21 cellular contexts compared by ENCODE assay signal in genomic region chr14:67168110-67168441, GRCh38. TPM values are rescaled to one million over a fixed set of nuclear protein-coding genes. Genes with fewer than 3 reads are reported as not detected.
"Had no signal": no experiment of that assay in that cellular context is flagged by ENCODE, and none has a peak within 500 bp of the region (broad histone marks: within the 10 kb centered on the region; RNA-seq: fewer than 3 reads in every experiment).

No MANE protein-coding gene starts in this region.

- H3K27me3 Mint-ChIP-seq: activated CD4-positive, alpha-beta T cell treated with anti-CD3 and anti-CD28 coated beads, Interleukin-2, amount 10 ng/mL, durations not matched to agents 24 days and 14 days; central memory CD8-positive, alpha-beta T cell; T-helper 17 cell had no signal

- ATAC-seq: activated naive CD4-positive, alpha-beta T cell treated with anti-CD3 and anti-CD28 coated beads, Interleukin-2, amount 50 U/mL, for 72 hours; activated T-cell treated with anti-CD3 and anti-CD28 coated beads, Interleukin-2, amount 50 U/mL, for 72 hours; body of pancreas; left lobe of liver; T-helper 17 cell had no signal

- H2AFZ ChIP-seq: hepatocyte had no signal

- H3K4me1 ChIP-seq: body of pancreas, esophagus muscularis mucosa, right atrium auricular region, stomach, testis had no signal

- H3K4me3 Mint-ChIP-seq: activated CD4-positive, alpha-beta T cell treated with anti-CD3 and anti-CD28 coated beads, Interleukin-2, amount 10 ng/mL, durations not matched to agents 24 days and 14 days; activated T-cell treated with anti-CD3 and anti-CD28 coated beads, Interleukin-2, amount 50 U/mL, for 72 hours; central memory CD8-positive, alpha-beta T cell; nephron; T-helper 17 cell had no signal

- H3K9me3 ChIP-seq: body of pancreas, testis had no signal

- H3K4me3 ChIP-seq: body of pancreas, coronary artery, esophagus muscularis mucosa, hepatocyte, right atrium auricular region, stomach, testis had no signal

- H3K79me2 ChIP-seq: hepatocyte had no signal

- H3K4me1 Mint-ChIP-seq: central memory CD8-positive, alpha-beta T cell; nephron; T-helper 17 cell had no signal

- H3K27me3 ChIP-seq: body of pancreas, esophagus muscularis mucosa, hepatocyte, right atrium auricular region, stomach, testis had no signal

- DNase-seq: activated CD4-positive, alpha-beta T cell treated with anti-CD3 and anti-CD28 coated beads, Interleukin-2, amount 10 ng/mL, durations not matched to agents 24 days and 14 days; activated CD4-positive, CD25-positive, alpha-beta regulatory T cell; activated CD8-positive, alpha-beta memory T cell treated with anti-CD3 and anti-CD28 coated beads, Interleukin-2, amount 50 U/mL, for 48 hours; activated gamma-delta T cell; activated T-cell treated with anti-CD3 and anti-CD28 coated beads, Interleukin-2, amount 50 U/mL, for 72 hours; body of pancreas; islet precursor cell; mammary epithelial cell; nucleus accumbens; posterior cingulate gyrus; stomach; T-helper 17 cell; testis had no signal

- H3K27ac ChIP-seq: body of pancreas, coronary artery, esophagus muscularis mucosa, hepatocyte, right atrium auricular region, stomach, testis had no signal

- H3K27ac Mint-ChIP-seq: activated CD4-positive, alpha-beta T cell treated with anti-CD3 and anti-CD28 coated beads, Interleukin-2, amount 10 ng/mL, durations not matched to agents 24 days and 14 days; activated naive CD4-positive, alpha-beta T cell treated with anti-CD3 and anti-CD28 coated beads, Interleukin-2, amount 50 U/mL, for 72 hours; activated T-cell treated with anti-CD3 and anti-CD28 coated beads, Interleukin-2, amount 50 U/mL, for 72 hours; T-helper 17 cell had no signal

- H3K4me2 ChIP-seq: hepatocyte had no signal

RNA-seq across cellular contexts. Expression of gene GARIN2, which starts 21.2 kb away (rescaled TPM):
- total RNA-seq: activated naive CD4-positive, alpha-beta T cell treated with anti-CD3 and anti-CD28 coated beads, Interleukin-2, amount 50 U/mL, for 72 hours; activated T-cell treated with anti-CD3 and anti-CD28 coated beads, Interleukin-2, amount 50 U/mL, for 72 hours; body of pancreas; esophagus muscularis mucosa; hepatocyte; mammary epithelial cell; right atrium auricular region; stomach; T-helper 17 cell had no signal
- polyA plus RNA-seq: hepatocyte, mammary epithelial cell, stomach had no signal
